ENCODE assay signal across 2 cellular contexts in genomic region chr6:150134280-150134920, GRCh38.
TF ChIP-seq lines count a peak whose summit lies in the region.

No MANE protein-coding gene starts in this region.

TF ChIP-seq in HEK293, 187 proteins besides CTCF, POLR2A, EP300 and RAD21 (continues in another document):
- peak; percentile 38; the same call in 1 of the 2 replicates for TF ChIP-seq HOXD13 (CRISPR knock-in tag; IDR thresholded peaks at IDR 0.05; ENCODE audit: borderline replicate concordance)
- TF ChIP-seq ZNF580 (tag by site-specific recombination; IDR thresholded peaks at IDR 0.05) = peak; percentile 84
- peak; percentile 29; the same call in 1 of the 2 replicates for TF ChIP-seq WT1 (tag by site-specific recombination; IDR thresholded peaks at IDR 0.05)
- peak; percentile 71; the same call in 1 of the 2 replicates for TF ChIP-seq ZNF692 (tag by site-specific recombination; IDR thresholded peaks at IDR 0.05)
- peak; percentile 56; the same call in 1 of the 2 replicates for TF ChIP-seq ZSCAN30 (tag by site-specific recombination; IDR thresholded peaks at IDR 0.05)
- TF ChIP-seq ZNF843 (tag by site-specific recombination; IDR thresholded peaks at IDR 0.05) = peak; percentile 94
- TF ChIP-seq KLF10 (tag by site-specific recombination; IDR thresholded peaks at IDR 0.05) = peak; percentile 83
- peak; percentile 66 for TF ChIP-seq ZSCAN23 (tag by site-specific recombination; IDR thresholded peaks at IDR 0.05)
- TF ChIP-seq ZNF24 (tag by site-specific recombination; IDR thresholded peaks at IDR 0.05) = peak; percentile 85; the same call in 1 of the 2 replicates
- peak; percentile 79 for TF ChIP-seq ZEB2 (tag by site-specific recombination; IDR thresholded peaks at IDR 0.05)
- TF ChIP-seq ZNF561 (tag by site-specific recombination; IDR thresholded peaks at IDR 0.05; ENCODE audit: borderline replicate concordance) = 0 out of 2 replicates have a peak, but pooled peaks have one; percentile 10
- TF ChIP-seq OVOL3 (tag by site-specific recombination; IDR thresholded peaks at IDR 0.05) = peak; percentile 79; the same call in 1 of the 2 replicates
- no peak for TF ChIP-seq ZNF175 (tag by site-specific recombination; IDR thresholded peaks at IDR 0.05)
- peak; percentile 52 for TF ChIP-seq ZBTB44 (tag by site-specific recombination; IDR thresholded peaks at IDR 0.05)
- TF ChIP-seq ZBTB20 (tag by site-specific recombination; IDR thresholded peaks at IDR 0.05) = peak; percentile 36; the same call in 1 of the 2 replicates
- peak; percentile 99 for TF ChIP-seq PRDM6 (tag by site-specific recombination; IDR thresholded peaks at IDR 0.05)
- TF ChIP-seq IKZF3 (tag by site-specific recombination; IDR thresholded peaks at IDR 0.05) = peak; percentile 79
- TF ChIP-seq PRDM10 (tag by site-specific recombination; IDR thresholded peaks at IDR 0.05) = peak; percentile 82

TF ChIP-seq in H1, 55 proteins besides CTCF, POLR2A, EP300 and RAD21:
- TF ChIP-seq TEAD4 (IDR thresholded peaks at IDR 0.05; ENCODE audit: low read depth, low read length) (no peak), E2F6 (IDR thresholded peaks at IDR 0.05) (peak; percentile 35; the same call in 1 of the 2 replicates)
